In the genomic region with DNA sequence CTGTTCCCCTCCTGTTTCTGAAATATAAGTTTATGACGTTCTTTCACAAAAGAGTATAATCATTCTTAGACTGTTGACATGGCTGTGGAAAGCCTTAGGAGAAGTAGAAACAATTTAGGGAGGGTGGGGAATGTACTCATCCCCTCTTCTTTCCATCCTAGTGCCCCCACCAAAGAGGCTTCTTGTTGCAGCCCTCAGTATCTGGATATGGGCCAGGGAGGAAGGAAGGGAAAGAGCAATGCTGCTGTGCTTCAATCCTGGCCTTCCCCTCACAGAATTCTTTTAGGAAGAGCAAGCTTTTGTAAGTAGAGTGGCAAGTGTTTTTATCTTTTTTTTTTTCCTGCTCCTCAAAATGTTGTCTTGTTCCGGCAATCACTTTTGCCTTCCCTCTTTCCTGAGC, we compare ENCODE assay signal across 1 cellular context.
TF ChIP-seq lines count a peak whose summit lies in the region.

No MANE protein-coding gene starts in this region.

TF ChIP-seq in GM12878, 131 proteins besides CTCF, POLR2A, EP300 and RAD21:
- TF ChIP-seq CBX3 (IDR thresholded peaks at IDR 0.05; ENCODE audit: borderline replicate concordance, low read depth) (no peak), BMI1 (IDR thresholded peaks at IDR 0.05; ENCODE audit: borderline replicate concordance) (no peak), STAT3 (IDR thresholded peaks at IDR 0.05; ENCODE audit: low read depth, low read length) (no peak), ETV6 (conservative IDR thresholded peaks at IDR 0.05 in 1 of 2, IDR thresholded peaks at IDR 0.05 in 1 of 2; ENCODE audit: borderline replicate concordance in 1 of 2, low read depth in 1 of 2) (no peak), CBFB (IDR thresholded peaks at IDR 0.05; ENCODE audit: low read depth) (no peak), POLR2AphosphoS2 (IDR thresholded peaks at IDR 0.05; ENCODE audit: low read depth, low read length) (no peak), MYB (IDR thresholded peaks at IDR 0.05; ENCODE audit: borderline replicate concordance, low read depth, low read length) (no peak), ZNF207 (IDR thresholded peaks at IDR 0.05; ENCODE audit: borderline replicate concordance) (no peak), EGR1 (IDR thresholded peaks at IDR 0.05; ENCODE audit: borderline replicate concordance in 1 of 2, low read depth in 2 of 2, low read length in 2 of 2) (no peak), POU2F2 (IDR thresholded peaks at IDR 0.05; ENCODE audit: borderline replicate concordance, low read depth, low read length) (no peak), FOXM1 (IDR thresholded peaks at IDR 0.05; ENCODE audit: low read depth, low read length) (no peak), ATF7 (IDR thresholded peaks at IDR 0.05; ENCODE audit: low read depth) (no peak), KLF5 (IDR thresholded peaks at IDR 0.05; ENCODE audit: partially characterized antibody) (no peak), ZNF384 (IDR thresholded peaks at IDR 0.05; ENCODE audit: borderline replicate concordance, low read depth, low read length) (no peak), RAD51 (IDR thresholded peaks at IDR 0.05) (no peak)
- TF ChIP-seq, protein P1, sequence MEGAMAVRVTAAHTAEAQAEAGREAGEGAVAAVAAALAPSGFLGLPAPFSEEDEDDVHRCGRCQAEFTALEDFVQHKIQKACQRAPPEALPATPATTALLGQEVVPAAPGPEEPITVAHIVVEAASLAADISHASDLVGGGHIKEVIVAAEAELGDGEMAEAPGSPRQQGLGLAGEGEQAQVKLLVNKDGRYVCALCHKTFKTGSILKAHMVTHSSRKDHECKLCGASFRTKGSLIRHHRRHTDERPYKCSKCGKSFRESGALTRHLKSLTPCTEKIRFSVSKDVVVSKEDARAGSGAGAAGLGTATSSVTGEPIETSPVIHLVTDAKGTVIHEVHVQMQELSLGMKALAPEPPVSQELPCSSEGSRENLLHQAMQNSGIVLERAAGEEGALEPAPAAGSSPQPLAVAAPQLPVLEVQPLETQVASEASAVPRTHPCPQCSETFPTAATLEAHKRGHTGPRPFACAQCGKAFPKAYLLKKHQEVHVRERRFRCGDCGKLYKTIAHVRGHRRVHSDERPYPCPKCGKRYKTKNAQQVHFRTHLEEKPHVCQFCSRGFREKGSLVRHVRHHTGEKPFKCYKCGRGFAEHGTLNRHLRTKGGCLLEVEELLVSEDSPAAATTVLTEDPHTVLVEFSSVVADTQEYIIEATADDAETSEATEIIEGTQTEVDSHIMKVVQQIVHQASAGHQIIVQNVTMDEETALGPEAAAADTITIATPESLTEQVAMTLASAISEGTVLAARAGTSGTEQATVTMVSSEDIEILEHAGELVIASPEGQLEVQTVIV (IDR thresholded peaks at IDR 0.05; ENCODE audit: borderline replicate concordance, partially characterized antibody): no peak
- TF ChIP-seq, protein P2, sequence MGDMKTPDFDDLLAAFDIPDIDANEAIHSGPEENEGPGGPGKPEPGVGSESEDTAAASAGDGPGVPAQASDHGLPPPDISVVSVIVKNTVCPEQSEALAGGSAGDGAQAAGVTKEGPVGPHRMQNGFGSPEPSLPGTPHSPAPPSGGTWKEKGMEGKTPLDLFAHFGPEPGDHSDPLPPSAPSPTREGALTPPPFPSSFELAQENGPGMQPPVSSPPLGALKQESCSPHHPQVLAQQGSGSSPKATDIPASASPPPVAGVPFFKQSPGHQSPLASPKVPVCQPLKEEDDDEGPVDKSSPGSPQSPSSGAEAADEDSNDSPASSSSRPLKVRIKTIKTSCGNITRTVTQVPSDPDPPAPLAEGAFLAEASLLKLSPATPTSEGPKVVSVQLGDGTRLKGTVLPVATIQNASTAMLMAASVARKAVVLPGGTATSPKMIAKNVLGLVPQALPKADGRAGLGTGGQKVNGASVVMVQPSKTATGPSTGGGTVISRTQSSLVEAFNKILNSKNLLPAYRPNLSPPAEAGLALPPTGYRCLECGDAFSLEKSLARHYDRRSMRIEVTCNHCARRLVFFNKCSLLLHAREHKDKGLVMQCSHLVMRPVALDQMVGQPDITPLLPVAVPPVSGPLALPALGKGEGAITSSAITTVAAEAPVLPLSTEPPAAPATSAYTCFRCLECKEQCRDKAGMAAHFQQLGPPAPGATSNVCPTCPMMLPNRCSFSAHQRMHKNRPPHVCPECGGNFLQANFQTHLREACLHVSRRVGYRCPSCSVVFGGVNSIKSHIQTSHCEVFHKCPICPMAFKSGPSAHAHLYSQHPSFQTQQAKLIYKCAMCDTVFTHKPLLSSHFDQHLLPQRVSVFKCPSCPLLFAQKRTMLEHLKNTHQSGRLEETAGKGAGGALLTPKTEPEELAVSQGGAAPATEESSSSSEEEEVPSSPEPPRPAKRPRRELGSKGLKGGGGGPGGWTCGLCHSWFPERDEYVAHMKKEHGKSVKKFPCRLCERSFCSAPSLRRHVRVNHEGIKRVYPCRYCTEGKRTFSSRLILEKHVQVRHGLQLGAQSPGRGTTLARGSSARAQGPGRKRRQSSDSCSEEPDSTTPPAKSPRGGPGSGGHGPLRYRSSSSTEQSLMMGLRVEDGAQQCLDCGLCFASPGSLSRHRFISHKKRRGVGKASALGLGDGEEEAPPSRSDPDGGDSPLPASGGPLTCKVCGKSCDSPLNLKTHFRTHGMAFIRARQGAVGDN (IDR thresholded peaks at IDR 0.05): no peak
- TF ChIP-seq, protein P3, sequence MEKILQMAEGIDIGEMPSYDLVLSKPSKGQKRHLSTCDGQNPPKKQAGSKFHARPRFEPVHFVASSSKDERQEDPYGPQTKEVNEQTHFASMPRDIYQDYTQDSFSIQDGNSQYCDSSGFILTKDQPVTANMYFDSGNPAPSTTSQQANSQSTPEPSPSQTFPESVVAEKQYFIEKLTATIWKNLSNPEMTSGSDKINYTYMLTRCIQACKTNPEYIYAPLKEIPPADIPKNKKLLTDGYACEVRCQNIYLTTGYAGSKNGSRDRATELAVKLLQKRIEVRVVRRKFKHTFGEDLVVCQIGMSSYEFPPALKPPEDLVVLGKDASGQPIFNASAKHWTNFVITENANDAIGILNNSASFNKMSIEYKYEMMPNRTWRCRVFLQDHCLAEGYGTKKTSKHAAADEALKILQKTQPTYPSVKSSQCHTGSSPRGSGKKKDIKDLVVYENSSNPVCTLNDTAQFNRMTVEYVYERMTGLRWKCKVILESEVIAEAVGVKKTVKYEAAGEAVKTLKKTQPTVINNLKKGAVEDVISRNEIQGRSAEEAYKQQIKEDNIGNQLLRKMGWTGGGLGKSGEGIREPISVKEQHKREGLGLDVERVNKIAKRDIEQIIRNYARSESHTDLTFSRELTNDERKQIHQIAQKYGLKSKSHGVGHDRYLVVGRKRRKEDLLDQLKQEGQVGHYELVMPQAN (conservative IDR thresholded peaks at IDR 0.05): no peak
TF ChIP-seq in GM12878: peak in this region for 0.
